ENCODE assay signal across 9 cellular contexts in genomic region chr1:59298178-59298583, GRCh38. TPM values are rescaled to one million over a fixed set of nuclear protein-coding genes. Genes with fewer than 3 reads are reported as not detected.
DNase-seq lines count a peak whose midpoint lies in the region; ATAC-seq and TF ChIP-seq lines count a peak whose summit lies in the region.
"Had no signal": no experiment of that assay in that cellular context is flagged by ENCODE, and none has a peak within 500 bp of the region (broad histone marks: within the 10 kb centered on the region; RNA-seq: fewer than 3 reads in every experiment).

No MANE protein-coding gene starts in this region.

- H3K9me3 ChIP-seq in left lung (no peaks in the 10 kb centered on the region), stomach (no peaks in the 10 kb centered on the region)

- TF ChIP-seq EP300 in stomach (IDR thresholded peaks at IDR 0.05): no peak

- no peaks in the 10 kb centered on the region for H3K27me3 ChIP-seq in left lung
- H3K27me3 ChIP-seq in stomach: no peaks in the 10 kb centered on the region

- TF ChIP-seq POLR2A in stomach (IDR thresholded peaks at IDR 0.05): no peak

- H3K4me1 ChIP-seq in left lung: peaks cover 10 to 31% of the 10 kb centered on the region in 2 donors
- H3K4me1 ChIP-seq in stomach: peaks cover 21 to 34% (median 28%) of the 10 kb centered on the region in 4 donors

- TF ChIP-seq CTCF in left lung (IDR thresholded peaks at IDR 0.05) (no peak), stomach (IDR thresholded peaks at IDR 0.05) (no peak)

- H3K36me3 ChIP-seq in left lung: no peaks in the 10 kb centered on the region
- H3K36me3 ChIP-seq in stomach: peaks cover 0 to 5% (median 0%) of the 10 kb centered on the region in 4 donors

- H3K4me3 ChIP-seq in left lung: no peak overlapping the region
- H3K4me3 ChIP-seq in stomach: no peak overlapping the region

- 74 to 88% (median 76%) methylated on average over 1 of the region's 1 CpG for whole genome bisulfite sequencing in adipose tissue, 3 donors
- 71 to 97% (median 86%) methylated on average over 1 of the region's 1 CpG for WGBS in stomach, 5 donors

- ATAC-seq in left lung: no peak

- H3K27ac ChIP-seq in adipose tissue (ENCODE audit: low read depth, low read length) (peak overlapping the region; percentile 53), left lung (peak overlapping the region; percentile 98), stomach (peak overlapping the region; percentile 34 to 99 (median 96))

- intact Hi-C loops in left lung (cut with DNase I) (loop anchor here in 1 of 2 donors (5.0 kb wide), 1 partner anchor 516 kb away; the partner anchor contains the start of gene JUN), stomach (cut with DNase I; ENCODE audit: low total_unique reads) (no loop called here)

- peak; percentile 75 for DNase-seq in NCI-H2227 treated with DMSO at 0.1 percent for 48 hours (lab: John Stamatoyannopoulos, UW)
- DNase-seq in left lung: peak in 1 of 2 donors; percentile 51
- no peak for DNase-seq in stomach
- DNase-seq in GM19238 (ENCODE audit: insufficient read length, low spot score): no peak
- no peak for DNase-seq in DMS153 (lab: John Stamatoyannopoulos, UW)
- DNase-seq in SKM-1 (lab: John Stamatoyannopoulos, UW; ENCODE audit: unreplicated experiment): no peak
- DNase-seq: midbrain, NCI-H69 had no signal

RNA-seq across cellular contexts. Expression of gene FGGY, which starts 1.3 kb away (rescaled TPM):
- 10 to 100 TPM in 2 of 3 donors, 1 to 10 TPM in 1; 6.3 to 13.4 (median 12.8) TPM for polyA plus RNA-seq in adipose tissue
- total RNA-seq in left lung: 10 to 100 TPM; 17.3 to 20.0 TPM
- total RNA-seq in stomach: 10 to 100 TPM in 2 of 5 donors, 1 to 10 TPM in 3; 6.2 to 40.6 (median 6.5) TPM
- polyA plus RNA-seq in stomach: 10 to 100 TPM in 2 of 3 donors, 1 to 10 TPM in 1; 9.8 to 12.3 (median 11.8) TPM
